In the genomic region with DNA sequence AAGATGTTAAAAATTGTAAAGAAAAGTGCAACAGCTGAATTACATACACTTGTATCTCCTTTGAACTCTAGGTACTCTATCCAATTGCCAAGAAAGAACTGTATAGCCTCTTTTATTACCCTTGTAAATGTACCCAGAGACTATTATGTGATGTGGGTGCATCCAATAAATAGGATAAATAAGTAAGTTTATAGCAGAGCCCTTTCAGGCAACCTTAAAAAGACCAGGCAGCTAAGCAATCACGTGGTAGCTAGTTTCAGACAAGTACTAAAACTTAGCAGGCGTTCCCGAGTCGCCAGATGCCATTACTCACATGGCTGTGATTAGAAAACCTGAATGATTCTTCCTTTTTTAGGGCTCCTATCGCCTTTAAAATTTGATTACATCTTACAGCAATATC, we compare ENCODE assay signal across 24 cellular contexts.
"Had no signal": no experiment of that assay in that cellular context is flagged by ENCODE, and none has a peak within 500 bp of the region (broad histone marks: within the 10 kb centered on the region; RNA-seq: fewer than 3 reads in every experiment).

No MANE protein-coding gene starts in this region.

- H3K27me3 Mint-ChIP-seq: memory B cell had no signal

- H3K4me3 ChIP-seq: colonic mucosa, left lung, lower lobe of right lung, right atrium auricular region, sigmoid colon, skin epidermis, stomach, upper lobe of left lung, uterus had no signal

- H3K27me3 ChIP-seq: colonic mucosa, left lung, right atrium auricular region, sigmoid colon, stomach, upper lobe of left lung, uterus had no signal

- H3K27ac ChIP-seq: colonic mucosa, left lung, lower lobe of right lung, right atrium auricular region, skin epidermis, stomach, upper lobe of left lung, uterus had no signal

- H3K9me3 Mint-ChIP-seq: endodermal cell had no signal

- ATAC-seq: esophagus mucosa; left lung; lower lobe of right lung; naive thymus-derived CD4-positive, alpha-beta T cell had no signal

- H3K36me3 ChIP-seq: colonic mucosa, left lung, lower lobe of right lung, right atrium auricular region, sigmoid colon, stomach, upper lobe of left lung, uterus had no signal

- H3K4me3 Mint-ChIP-seq: endodermal cell; memory B cell; naive thymus-derived CD4-positive, alpha-beta T cell; nephron progenitor cell had no signal

- DNase-seq: caudate nucleus; colonic mucosa; effector CD4-positive, alpha-beta T cell; endodermal cell; head of caudate nucleus; hippocampal formation; kidney glomerular epithelial cell; left lung; lower lobe of right lung; midbrain; naive thymus-derived CD4-positive, alpha-beta T cell; nephron progenitor cell; posterior cingulate gyrus; sigmoid colon; stimulated activated CD4-positive, alpha-beta T cell treated with anti-CD3 and anti-CD28 coated beads, Interleukin-12 subunit alpha, Interleukin-12 subunit beta, amount 100 ng/mL, for 4 hours; stimulated activated naive CD4-positive, alpha-beta T cell; stomach; substantia nigra; upper lobe of left lung; uterus had no signal

- H3K27ac Mint-ChIP-seq: endodermal cell; memory B cell; naive thymus-derived CD4-positive, alpha-beta T cell; nephron progenitor cell had no signal

- H3K4me1 Mint-ChIP-seq: endodermal cell; memory B cell; naive thymus-derived CD4-positive, alpha-beta T cell had no signal

- H3K9me3 ChIP-seq: colonic mucosa, left lung, lower lobe of right lung, right atrium auricular region, sigmoid colon, stomach, upper lobe of left lung, uterus had no signal

- H3K4me1 ChIP-seq: colonic mucosa, left lung, lower lobe of right lung, right atrium auricular region, stomach, upper lobe of left lung, uterus had no signal

- H3K36me3 Mint-ChIP-seq: memory B cell; naive thymus-derived CD4-positive, alpha-beta T cell had no signal
